1 cellular context compared by ENCODE assay signal in genomic region chr12:123513805-123514204, GRCh38.
TF ChIP-seq lines count a peak whose summit lies in the region.

No MANE protein-coding gene starts in this region.

TF ChIP-seq in H1, 55 proteins besides CTCF, POLR2A, EP300 and RAD21:
- TF ChIP-seq TAF1 (IDR thresholded peaks at IDR 0.05; ENCODE audit: low read depth, low read length) (no peak), BRCA1 (IDR thresholded peaks at IDR 0.05; ENCODE audit: low read depth, low read length) (no peak), RXRA (IDR thresholded peaks at IDR 0.05; ENCODE audit: insufficient read depth, low read depth, low read length) (no peak), YY1 (IDR thresholded peaks at IDR 0.05; ENCODE audit: low read depth, low read length) (no peak)
